Comparison of ENCODE assay signal across 1 cellular context in the genomic region with DNA sequence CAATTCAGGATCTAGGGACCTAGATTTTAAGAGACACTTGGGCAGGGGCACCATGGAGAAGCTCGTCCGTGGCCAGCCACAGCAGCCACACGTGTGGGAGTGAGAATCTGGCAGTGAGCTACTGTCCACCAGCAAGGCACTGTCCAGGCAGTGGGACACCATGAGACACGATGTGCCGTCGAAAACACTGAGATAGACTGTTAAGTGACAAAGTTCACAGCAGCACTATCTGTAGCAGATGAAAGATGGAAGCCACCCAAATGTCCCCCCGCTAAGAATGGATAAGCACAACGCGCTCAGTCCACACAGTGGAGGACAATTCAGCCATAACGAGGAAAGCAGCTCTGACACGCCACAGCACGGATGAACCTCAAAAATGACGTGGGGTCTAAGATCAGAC.
TF ChIP-seq lines count a peak whose summit lies in the region.

No MANE protein-coding gene starts in this region.

TF ChIP-seq in GM23338, 12 proteins besides CTCF, POLR2A, EP300 and RAD21:
- no peak for TF ChIP-seq JUNB (IDR thresholded peaks at IDR 0.05; ENCODE audit: unreplicated experiment)
